In the genomic region with DNA sequence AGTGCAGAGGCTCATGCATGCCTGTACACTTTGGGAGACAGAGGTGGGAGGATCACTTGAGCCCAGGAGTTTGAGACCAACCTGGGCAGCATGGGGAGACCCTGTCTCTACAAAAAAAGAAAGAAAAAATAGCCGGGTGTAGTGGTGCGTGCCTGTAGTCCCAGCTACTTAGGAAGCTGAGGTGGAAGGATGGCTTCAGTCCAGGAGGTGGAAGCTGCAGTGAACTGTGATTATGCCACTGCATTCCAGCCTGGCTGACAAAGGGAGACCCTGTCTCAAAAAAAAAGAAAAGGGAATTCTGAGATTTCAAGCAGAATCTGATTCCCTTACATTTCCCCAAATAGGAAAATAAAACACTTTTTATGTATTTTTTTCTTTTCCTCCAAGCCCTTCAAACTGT, we compare ENCODE assay signal across 13 cellular contexts.
"Had no signal": no experiment of that assay in that cellular context is flagged by ENCODE, and none has a peak within 500 bp of the region (broad histone marks: within the 10 kb centered on the region; RNA-seq: fewer than 3 reads in every experiment).

No MANE protein-coding gene starts in this region.

- H3K27me3 ChIP-seq: tibial nerve had no signal

- DNase-seq: activated CD4-positive, alpha-beta memory T cell treated with anti-CD3 and anti-CD28 coated beads, Interleukin-2, amount 10 ng/mL, durations not matched to agents 7 days and 5 days; activated naive CD4-positive, alpha-beta T cell treated with Interleukin-2 at 50 U/mL for 16 hours; activated naive CD8-positive, alpha-beta T cell treated with anti-CD3 and anti-CD28 coated beads, Interleukin-2, amount 50 U/mL, for 24 hours; activated T-cell treated with anti-CD3 and anti-CD28 coated beads, Interleukin-2, amount 50 U/mL, for 72 hours; dermis blood vessel endothelial cell; erythroblast; head of caudate nucleus; posterior cingulate gyrus; stimulated activated CD4-positive, alpha-beta T cell treated with anti-CD3 and anti-CD28 coated beads, Interleukin-4, amount 100 ng/mL, for 1 hour; stimulated activated CD8-positive, alpha-beta memory T cell treated with anti-CD3 and anti-CD28 coated beads, Interleukin-4, amount 100 ng/mL, for 48 hours; T-cell; T1000 had no signal

- ATAC-seq: activated naive CD8-positive, alpha-beta T cell treated with anti-CD3 and anti-CD28 coated beads, Interleukin-2, amount 50 U/mL, for 24 hours; activated T-cell treated with anti-CD3 and anti-CD28 coated beads, Interleukin-2, amount 50 U/mL, for 72 hours; T-cell had no signal

- H3K9me3 ChIP-seq: tibial nerve had no signal

- H3K4me3 ChIP-seq: tibial nerve had no signal

- H3K36me3 ChIP-seq: tibial nerve had no signal
